In the genomic region with DNA sequence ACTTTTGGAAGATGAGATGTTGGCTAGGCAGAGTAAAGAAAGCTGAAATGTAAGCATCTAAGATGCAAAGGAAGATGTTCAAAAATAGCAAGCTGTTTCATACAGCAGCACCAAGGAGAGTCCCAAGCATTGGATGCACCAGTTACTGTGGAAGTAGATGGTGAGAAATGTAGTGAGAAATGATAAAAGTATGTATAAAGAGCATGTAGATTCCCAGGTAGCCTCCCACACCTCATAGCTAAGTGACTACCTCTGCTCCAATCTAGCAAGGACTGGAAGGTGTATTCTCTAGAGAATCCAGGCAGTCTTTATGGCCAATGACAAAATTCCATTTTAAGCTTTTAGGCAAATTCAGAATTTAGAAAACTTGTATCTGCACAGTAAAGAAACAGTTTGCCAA, we compare ENCODE assay signal across 8 cellular contexts. TPM values are rescaled to one million over a fixed set of nuclear protein-coding genes. Genes with fewer than 3 reads are reported as not detected.
"Had no signal": no experiment of that assay in that cellular context is flagged by ENCODE, and none has a peak within 500 bp of the region (broad histone marks: within the 10 kb centered on the region; RNA-seq: fewer than 3 reads in every experiment).

No MANE protein-coding gene starts in this region.

- H3K27ac Mint-ChIP-seq: GM23338, H9, IgD-negative memory B cell had no signal

- FAIRE-seq: H1, H54, HepG2 had no signal

- H3K9me3 Mint-ChIP-seq: GM23338, IgD-negative memory B cell had no signal

- H3K4me1 Mint-ChIP-seq: GM23338, IgD-negative memory B cell had no signal

- H3K4me3 ChIP-seq: GM23338 had no signal

- ATAC-seq: GM23338, HepG2 had no signal

- DNase-seq: H9, HCEC 1CT had no signal

- H3K4me3 Mint-ChIP-seq: GM23338, H9, IgD-negative memory B cell had no signal

- H3K36me3 Mint-ChIP-seq: IgD-negative memory B cell had no signal

RNA-seq across cellular contexts. Expression of a gene that starts 50.9 kb away (rescaled TPM):
- total RNA-seq: GM23338, H1, H9, HepG2, HT1080 had no signal
